Comparison of ENCODE assay signal across 13 cellular contexts in genomic region chr22:50614296-50614695, GRCh38. TPM values are rescaled to one million over a fixed set of nuclear protein-coding genes. Genes with fewer than 3 reads are reported as not detected.
"Had no signal": no experiment of that assay in that cellular context is flagged by ENCODE, and none has a peak within 500 bp of the region (broad histone marks: within the 10 kb centered on the region; RNA-seq: fewer than 3 reads in every experiment).

No MANE protein-coding gene starts in this region.

RNA-seq across cellular contexts. Expression of gene SYCE3, which starts 51.6 kb away (rescaled TPM):
- total RNA-seq: colonic mucosa, dermis microvascular lymphatic vessel endothelial cell, esophagus mucosa, gastrocnemius medialis, left cardiac atrium, left lung, left ventricle myocardium superior, lower leg skin, lower lobe of right lung, lung microvascular endothelial cell, mononuclear cell, mucosa of gallbladder had no signal
- polyA plus RNA-seq: heart right ventricle had no signal
